In genomic region chr5:74514888-74515551, GRCh38 we compare ENCODE assay signal across 18 cellular contexts.
A peak's percentile ranks its signal among the peaks of the same experiment; 100 is the strongest.
DNase-seq lines count a peak whose midpoint lies in the region; ATAC-seq and TF ChIP-seq lines count a peak whose summit lies in the region.
"Had no signal": no experiment of that assay in that cellular context is flagged by ENCODE, and none has a peak within 500 bp of the region (broad histone marks: within the 10 kb centered on the region; RNA-seq: fewer than 3 reads in every experiment).

No MANE protein-coding gene starts in this region.

- no peaks in the 10 kb centered on the region for H3F3A ChIP-seq in GM23338 (replicated peaks; ENCODE audit: low read depth)

- peak overlapping the region; percentile 25; the same call in 1 of the 2 replicates for H2AFZ ChIP-seq in GM23338
- no peak overlapping the region for H2AFZ ChIP-seq in hepatocyte

- no peaks in the 10 kb centered on the region for H3K27me3 ChIP-seq in GM23338 (ENCODE audit: insufficient read depth)
- H3K27me3 ChIP-seq in hepatocyte = no peaks in the 10 kb centered on the region
- no peaks in the 10 kb centered on the region for H3K27me3 ChIP-seq in mesendoderm (ENCODE audit: insufficient read depth, low read length, poor library complexity)
- no peaks in the 10 kb centered on the region for H3K27me3 ChIP-seq in A673 (replicated peaks; ENCODE audit: insufficient read depth, low read depth, low read length, poor library complexity)
- H3K27me3 ChIP-seq: Peyer's patch had no signal

- no TSS peak for BruUV-seq in A673 (replicated peaks; lab: Mats Ljungman, UMichigan)

- H3K4me3 ChIP-seq in GM23338 (no peak overlapping the region), hepatocyte (no peak overlapping the region), mesendoderm (ENCODE audit: low read length) (no peak overlapping the region), A673 (ENCODE audit: low read depth, low read length, poor library complexity, severe bottlenecking) (no peak overlapping the region)
- H3K4me3 ChIP-seq: Peyer's patch had no signal

- H3K9ac ChIP-seq in mesendoderm (ENCODE audit: low read length) = no peak overlapping the region

- DNase-seq in GM23338 (ENCODE audit: low spot score) (no peak), hepatocyte (ENCODE audit: low spot score) (no peak), mesendoderm (no peak), progenitor cell of endocrine pancreas (ENCODE audit: low spot score, unreplicated experiment) (no peak), A673 (ENCODE audit: low spot score) (no peak), iPS-NIHi11 (ENCODE audit: low spot score) (no peak)
- DNase-seq: CD8-positive, alpha-beta memory T cell; EL; GF-D8; GOT3; Kasumi-1; NCI-H187; NCI-H446; NCI-H526; Peyer's patch had no signal

- H3K4me2 ChIP-seq in GM23338 (no peak overlapping the region), hepatocyte (no peak overlapping the region), mesendoderm (ENCODE audit: low read length) (no peak overlapping the region)

- POLR2A ChIA-PET in A673 (lab: Charles Lee; ENCODE audit: low non-redundant PET) = no interaction called here

- H3K9me3 ChIP-seq in hepatocyte (ENCODE audit: low read depth) (no peaks in the 10 kb centered on the region), A673 (ENCODE audit: low read depth, low read length, poor library complexity, severe bottlenecking) (no peaks in the 10 kb centered on the region)
- H3K9me3 ChIP-seq: Peyer's patch had no signal

- TF ChIP-seq CTCF in GM23338 (conservative IDR thresholded peaks at IDR 0.05; ENCODE audit: low read depth in 2 of 2) (no peak), hepatocyte (IDR thresholded peaks at IDR 0.05; ENCODE audit: poor library complexity) (no peak), progenitor cell of endocrine pancreas (IDR thresholded peaks at IDR 0.05; ENCODE audit: unreplicated experiment) (no peak), A673 (conservative IDR thresholded peaks at IDR 0.05; ENCODE audit: low read depth, low read length) (no peak)

- no peak overlapping the region for H4K5ac ChIP-seq in mesendoderm (ENCODE audit: low read length)

- H3K9me2 ChIP-seq in GM23338 (ENCODE audit: insufficient read depth) = no peaks in the 10 kb centered on the region
- H3K9me2 ChIP-seq in hepatocyte (replicated peaks; ENCODE audit: insufficient read depth) = no peaks in the 10 kb centered on the region

- H3K36me3 Mint-ChIP-seq in GM23338 (ENCODE audit: low read depth) = no peaks in the 10 kb centered on the region
- H3K36me3 Mint-ChIP-seq in progenitor cell of endocrine pancreas (ENCODE audit: insufficient read depth) = no peaks in the 10 kb centered on the region
- H3K36me3 Mint-ChIP-seq: CD8-positive, alpha-beta memory T cell had no signal

- H2BK5ac ChIP-seq in mesendoderm (ENCODE audit: low read length) = peak overlapping the region; percentile 26

- WGBS in hepatocyte (ENCODE audit: low lambda C conversion rate, missing lambda C conversion rate) = 41% methylated on average over 4 of the region's 4 CpGs
- WGBS in mesendoderm (ENCODE audit: extremely low coverage, insufficient coverage, low lambda C conversion rate) = no CpG with 5 or more reads among the region's 4 CpGs

- H3K4me3 Mint-ChIP-seq in GM23338 (no peak overlapping the region), progenitor cell of endocrine pancreas (ENCODE audit: low read depth) (no peak overlapping the region)
- H3K4me3 Mint-ChIP-seq: CD8-positive, alpha-beta memory T cell had no signal

- H2BK15ac ChIP-seq in mesendoderm (replicated peaks; ENCODE audit: low read depth) = no peak overlapping the region

- H3K9me3 Mint-ChIP-seq in GM23338 (no peaks in the 10 kb centered on the region), progenitor cell of endocrine pancreas (ENCODE audit: low read depth) (no peaks in the 10 kb centered on the region)
- H3K9me3 Mint-ChIP-seq: CD8-positive, alpha-beta memory T cell had no signal

- H3K4me1 Mint-ChIP-seq in GM23338 = peaks cover 24% of the 10 kb centered on the region
- H3K4me1 Mint-ChIP-seq in progenitor cell of endocrine pancreas (ENCODE audit: low read depth) = peaks cover 39% of the 10 kb centered on the region
- H3K4me1 Mint-ChIP-seq: CD8-positive, alpha-beta memory T cell had no signal

- peak overlapping the region; percentile 85 for H3K4ac ChIP-seq in mesendoderm (ENCODE audit: low read depth, low read length)

- H3K4me1 ChIP-seq in GM23338 (ENCODE audit: insufficient read depth) = peaks cover 9% of the 10 kb centered on the region; the same call in 1 of the 2 replicates
- peaks cover 7% of the 10 kb centered on the region for H3K4me1 ChIP-seq in hepatocyte (ENCODE audit: insufficient read depth)
- peaks cover 7% of the 10 kb centered on the region for H3K4me1 ChIP-seq in mesendoderm (ENCODE audit: control insufficient read depth, low read depth, low read length)
- no peaks in the 10 kb centered on the region for H3K4me1 ChIP-seq in A673 (ENCODE audit: insufficient read depth, low read length, poor library complexity, severe bottlenecking)
- H3K4me1 ChIP-seq: Peyer's patch had no signal

- H3K36me3 ChIP-seq in GM23338 (ENCODE audit: insufficient read depth) = no peaks in the 10 kb centered on the region
- H3K36me3 ChIP-seq in hepatocyte (replicated peaks; ENCODE audit: insufficient read depth, low read depth) = no peaks in the 10 kb centered on the region
- no peaks in the 10 kb centered on the region for H3K36me3 ChIP-seq in mesendoderm (ENCODE audit: control insufficient read depth, insufficient read depth, low read length)
- H3K36me3 ChIP-seq in A673 (ENCODE audit: insufficient read depth, low read length, poor library complexity, severe bottlenecking) = no peaks in the 10 kb centered on the region
- H3K36me3 ChIP-seq: Peyer's patch had no signal

- H3K79me2 ChIP-seq in GM23338 (replicated peaks; ENCODE audit: insufficient read depth) (no peaks in the 10 kb centered on the region), hepatocyte (no peaks in the 10 kb centered on the region), mesendoderm (ENCODE audit: control insufficient read depth, insufficient read depth, low read length) (no peaks in the 10 kb centered on the region)

- H3K27me3 Mint-ChIP-seq in GM23338 (ENCODE audit: insufficient read depth, low read depth, poor library complexity) (peaks cover 6% of the 10 kb centered on the region), progenitor cell of endocrine pancreas (no peaks in the 10 kb centered on the region)

- H3K27ac ChIP-seq in GM23338 (ENCODE audit: low read depth) (no peak overlapping the region), hepatocyte (peak overlapping the region; percentile 15), mesendoderm (ENCODE audit: low read depth, low read length) (no peak overlapping the region), A673 (ENCODE audit: low read depth, low read length, poor library complexity, severe bottlenecking) (no peak overlapping the region)
- H3K27ac ChIP-seq: C4-2B, Peyer's patch had no signal

- CTCF ChIA-PET in A673 (lab: Charles Lee) = no interaction called here

- H4K20me1 ChIP-seq in GM23338 (replicated peaks; ENCODE audit: insufficient read depth) = no peaks in the 10 kb centered on the region
- H4K20me1 ChIP-seq in hepatocyte (ENCODE audit: insufficient read depth, poor library complexity, severe bottlenecking) = no peaks in the 10 kb centered on the region

- H3K27ac Mint-ChIP-seq in GM23338 (no peak overlapping the region), progenitor cell of endocrine pancreas (peak overlapping the region; percentile 54)
- H3K27ac Mint-ChIP-seq: CD8-positive, alpha-beta memory T cell had no signal

- peak overlapping the region; percentile 78 for H3K18ac ChIP-seq in mesendoderm (ENCODE audit: low read length)

- no peaks in the 10 kb centered on the region for H3K79me1 ChIP-seq in mesendoderm (ENCODE audit: low read length)

- no peak overlapping the region for H4K8ac ChIP-seq in mesendoderm (ENCODE audit: low read depth, low read length)

- peak overlapping the region; percentile 9 for H3K56ac ChIP-seq in mesendoderm (ENCODE audit: low read length)

- intact Hi-C loops in A673 (cut with micrococcal nuclease; ENCODE audit: unreplicated experiment) = no loop called here

- no peak overlapping the region for H3K23ac ChIP-seq in mesendoderm (ENCODE audit: low read length)

- H2AK5ac ChIP-seq in mesendoderm (ENCODE audit: low read length) = peak overlapping the region; percentile 47

- peak overlapping the region; percentile 64 for H2BK120ac ChIP-seq in mesendoderm (ENCODE audit: low read depth, low read length)

- ATAC-seq in GM23338 (no peak), GM21381 (IDR thresholded peaks at IDR 0.05; ENCODE audit: unreplicated experiment) (no peak)
- no peak for ATAC-seq in activated CD4-positive, CD25-positive, alpha-beta regulatory T cell treated with anti-CD3 and anti-CD28 coated beads, Interleukin-2, amount 50 U/mL, for 24 hours
